Comparison of ENCODE assay signal across 2 cellular contexts in the genomic region with DNA sequence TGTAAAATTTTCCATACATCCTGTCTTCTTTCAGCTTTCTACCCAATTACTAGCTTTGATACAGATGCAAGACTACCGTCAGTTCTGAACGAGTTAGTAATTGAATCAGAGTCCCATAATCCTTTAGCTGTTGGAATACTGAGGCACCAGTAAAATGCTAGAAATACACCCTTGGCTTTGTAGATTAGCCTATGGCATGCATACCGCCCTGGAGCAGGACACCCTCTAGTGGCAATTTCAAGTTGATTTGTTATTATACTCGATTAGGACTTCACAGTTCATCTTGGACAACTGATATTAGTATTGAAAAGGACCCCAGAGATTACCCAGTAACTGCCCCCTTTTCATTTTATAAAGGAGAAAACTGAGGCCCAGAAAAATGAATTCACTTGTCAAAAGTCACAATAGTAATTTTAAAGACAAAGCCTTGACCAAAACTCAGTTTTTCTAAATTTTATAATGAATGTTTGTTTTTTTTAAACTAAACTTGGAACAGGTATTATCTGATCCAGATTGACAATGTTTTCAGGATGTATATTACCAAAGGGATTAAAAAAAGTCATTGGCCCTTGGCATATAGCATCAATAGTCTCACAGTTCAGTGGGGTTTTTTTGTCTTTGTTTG.
TF ChIP-seq lines count a peak whose summit lies in the region.

No MANE protein-coding gene starts in this region.

TF ChIP-seq in HEK293T, 16 proteins besides CTCF, POLR2A, EP300 and RAD21 (continued from another document):
- TF ChIP-seq HDGF (IDR thresholded peaks at IDR 0.05; ENCODE audit: borderline replicate concordance) (no peak), CTBP1 (IDR thresholded peaks at IDR 0.05; ENCODE audit: borderline replicate concordance) (no peak), FOXK2 (IDR thresholded peaks at IDR 0.05) (no peak), FOXM1 (IDR thresholded peaks at IDR 0.05; ENCODE audit: borderline replicate concordance) (no peak)

TF ChIP-seq in endothelial cell of umbilical vein, 7 proteins besides CTCF, POLR2A, EP300 and RAD21 (continued from another document):
- TF ChIP-seq EZH2 (IDR thresholded peaks at IDR 0.05; ENCODE audit: borderline replicate concordance, low read depth, low read length, severe bottlenecking) (no peak), FOS (IDR thresholded peaks at IDR 0.05; ENCODE audit: borderline replicate concordance, insufficient read depth, low read length) (no peak)
